ENCODE assay signal across 10 cellular contexts in genomic region chr21:33544451-33544850, GRCh38. TPM values are rescaled to one million over a fixed set of nuclear protein-coding genes. Genes with fewer than 3 reads are reported as not detected.
DNase-seq lines count a peak whose midpoint lies in the region; ATAC-seq, FAIRE-seq and TF ChIP-seq lines count a peak whose summit lies in the region.
"Had no signal": no experiment of that assay in that cellular context is flagged by ENCODE, and none has a peak within 500 bp of the region (broad histone marks: within the 10 kb centered on the region; RNA-seq: fewer than 3 reads in every experiment).

No MANE protein-coding gene starts in this region.

- ATAC-seq in pancreas (no peak), omental fat pad (ENCODE audit: low FRiP score) (no peak), GM21381 (IDR thresholded peaks at IDR 0.05; ENCODE audit: unreplicated experiment) (no peak)

- peak overlapping the region; percentile 92 to 100 (median 100) for H3K27ac Mint-ChIP-seq in CD8-positive, alpha-beta memory T cell
- peak overlapping the region; percentile 100 for H3K27ac Mint-ChIP-seq in endothelial cell (ENCODE audit: unreplicated experiment)

- H3K4me1 Mint-ChIP-seq in CD8-positive, alpha-beta memory T cell, result peaks cover 63 to 66% (median 63%) of the 10 kb centered on the region in 3 donors
- H3K4me1 Mint-ChIP-seq in endothelial cell (ENCODE audit: unreplicated experiment), result peaks cover 24% of the 10 kb centered on the region

- H4K20me1 ChIP-seq in OCI-LY7 (ENCODE audit: insufficient read depth, low read length), result peaks cover 30% of the 10 kb centered on the region

- 2 to 3% methylated on average over 5 of the region's 5 CpGs for WGBS in pancreas, 2 donors

- H3K9me3 ChIP-seq in CD8-positive, alpha-beta memory T cell (ENCODE audit: low read length), result no peaks in the 10 kb centered on the region
- H3K9me3 ChIP-seq in OCI-LY7 (ENCODE audit: low read length) (no peaks in the 10 kb centered on the region), pancreas (no peaks in the 10 kb centered on the region)

- H3K4me2 ChIP-seq in OCI-LY7 (ENCODE audit: low read length), result peak overlapping the region; percentile 92

- H3K4me1 ChIP-seq in CD8-positive, alpha-beta memory T cell (ENCODE audit: insufficient read depth, low read length), result peaks cover 39% of the 10 kb centered on the region
- H3K4me1 ChIP-seq in OCI-LY7 (ENCODE audit: insufficient read depth, low read length, poor library complexity, severe bottlenecking) (peaks cover 27% of the 10 kb centered on the region), pancreas (peaks cover 13 to 39% (median 20%) of the 10 kb centered on the region in 3 donors)

- TF ChIP-seq CTCF in OCI-LY7 (conservative IDR thresholded peaks at IDR 0.05; ENCODE audit: low read length) (no peak), endothelial cell (IDR thresholded peaks at IDR 0.05; ENCODE audit: unreplicated experiment) (no peak), pancreas (IDR thresholded peaks at IDR 0.05) (no peak), omental fat pad (IDR thresholded peaks at IDR 0.05) (no peak)

- peak overlapping the region; percentile 98 for H3K4me3 ChIP-seq in CD8-positive, alpha-beta memory T cell (ENCODE audit: low read length)
- peak overlapping the region; percentile 99 for H3K4me3 ChIP-seq in OCI-LY7 (ENCODE audit: low read depth, low read length, poor library complexity, severe bottlenecking)
- H3K4me3 ChIP-seq in pancreas, result peak overlapping the region in 3 of 4 donors; percentile 68 to 82 (median 79)

- no peak overlapping the region for H2AFZ ChIP-seq in OCI-LY7 (ENCODE audit: low read length)

- H3K9me2 ChIP-seq in OCI-LY7 (ENCODE audit: insufficient read depth, low read length), result no peaks in the 10 kb centered on the region

- H3K27me3 ChIP-seq in CD8-positive, alpha-beta memory T cell (ENCODE audit: insufficient read depth, low read length, poor library complexity, severe bottlenecking), result no peaks in the 10 kb centered on the region
- no peaks in the 10 kb centered on the region for H3K27me3 ChIP-seq in pancreas

- H3K27me3 Mint-ChIP-seq in CD8-positive, alpha-beta memory T cell, result peaks cover 0 to 2% of the 10 kb centered on the region in 2 donors
- H3K27me3 Mint-ChIP-seq in endothelial cell (ENCODE audit: unreplicated experiment), result peaks cover 21% of the 10 kb centered on the region

- H3K4me3 Mint-ChIP-seq in CD8-positive, alpha-beta memory T cell, result peak overlapping the region; percentile 93 to 100 (median 98)
- peak overlapping the region; percentile 99 for H3K4me3 Mint-ChIP-seq in endothelial cell (ENCODE audit: unreplicated experiment)

- DNase-seq in CD8-positive, alpha-beta memory T cell, result no peak
- DNase-seq in OCI-LY7 (ENCODE audit: low spot score) (no peak), endothelial cell (ENCODE audit: low spot score) (no peak), pancreas (no peak), omental fat pad (ENCODE audit: low spot score) (no peak), OCI-M2 (lab: John Stamatoyannopoulos, UW; ENCODE audit: unreplicated experiment) (no peak), NCI-H1417 (lab: John Stamatoyannopoulos, UW) (no peak)
- DNase-seq: central memory CD4-positive, alpha-beta T cell; NCI-H187 had no signal

- POLR2A ChIA-PET in CD8-positive, alpha-beta memory T cell (lab: Charles Lee), result interaction anchor here (1.1 to 5.3 kb wide), 4 partner anchors 13 to 65 kb away, joined by 3 to 56 read pairs (median 14); partner anchors contain the start of genes DONSON and TMEM50B
- POLR2A ChIA-PET in OCI-LY7 (lab: Charles Lee), result interaction anchor here (0.7 to 2.8 kb wide), 10 partner anchors 10 to 1271 kb away, joined by 3 to 14 read pairs (median 3); partner anchors contain the start of gene DONSON

- FAIRE-seq in pancreas (lab: Jason Lieb, UNC), result no peak

- no TSS peak for BruUV-seq in OCI-LY7 (replicated peaks; lab: Mats Ljungman, UMichigan)

- H3K79me2 ChIP-seq in OCI-LY7 (ENCODE audit: insufficient read depth, low read depth, low read length), result peaks cover 93% of the 10 kb centered on the region

- peaks cover 9% of the 10 kb centered on the region for H3K36me3 ChIP-seq in CD8-positive, alpha-beta memory T cell (ENCODE audit: insufficient read depth, low read length)
- H3K36me3 ChIP-seq in OCI-LY7 (ENCODE audit: insufficient read depth, low read length), result peaks cover 73% of the 10 kb centered on the region
- H3K36me3 ChIP-seq in pancreas, result peaks cover 0 to 16% (median 7%) of the 10 kb centered on the region in 3 donors

- CTCF ChIA-PET in CD8-positive, alpha-beta memory T cell (lab: Charles Lee), result interaction anchor here (1.1 to 2.6 kb wide), 3 partner anchors 61 to 65 kb away, joined by 3 to 13 read pairs (median 3); partner anchors contain the start of gene TMEM50B
- CTCF ChIA-PET in OCI-LY7 (lab: Charles Lee; ENCODE audit: unreplicated experiment), result no interaction called here

- H3K36me3 Mint-ChIP-seq in CD8-positive, alpha-beta memory T cell, result peaks cover 0 to 51% (median 8%) of the 10 kb centered on the region in 3 donors
- H3K36me3 Mint-ChIP-seq in endothelial cell (ENCODE audit: low read depth, unreplicated experiment), result peaks cover 24% of the 10 kb centered on the region

- no peaks in the 10 kb centered on the region for H3K9me3 Mint-ChIP-seq in CD8-positive, alpha-beta memory T cell
- H3K9me3 Mint-ChIP-seq in endothelial cell (ENCODE audit: unreplicated experiment), result no peaks in the 10 kb centered on the region

- intact Hi-C loops in OCI-LY7 (cut with micrococcal nuclease; ENCODE audit: unreplicated experiment), result loop anchor here (5.0 kb wide), 3 partner anchors 52 to 932 kb away; partner anchors contain the start of genes CFAP298 and DNAJC28
- intact Hi-C loops in pancreas (cut with DNase I), result no loop called here

- H3K27ac ChIP-seq in CD8-positive, alpha-beta memory T cell (ENCODE audit: low read depth, low read length), result peak overlapping the region; percentile 99
- H3K27ac ChIP-seq in OCI-LY7 (ENCODE audit: low read depth, low read length, poor library complexity, severe bottlenecking) (peak overlapping the region; percentile 95), pancreas (no peak overlapping the region)

RNA-seq across cellular contexts. Expression of gene SON, which starts 1.6 kb away (rescaled TPM):
- 100 to 1,000 TPM; 316 to 339 TPM for total RNA-seq in CD8-positive, alpha-beta memory T cell
- 715 TPM for polyA plus RNA-seq in CD8-positive, alpha-beta memory T cell
- 243 and 335 TPM in 2 replicates for total RNA-seq in OCI-LY7 (2014; rRNA removed; shearing (Covaris generic))
- total RNA-seq in OCI-LY7 (2022), result 337 and 352 TPM in 2 replicates
- total RNA-seq in endothelial cell (ENCODE audit: unreplicated experiment), result 311 TPM
- total RNA-seq in pancreas, result 100 to 1,000 TPM in 3 of 6 donors, 10 to 100 TPM in 3; 82.5 to 154 (median 102) TPM
- polyA plus RNA-seq in pancreas, result 100 to 1,000 TPM in 1 of 2 donors, 10 to 100 TPM in 1; 86.7 to 205 TPM
- total RNA-seq in omental fat pad, result 100 to 1,000 TPM; 244 to 508 (median 432) TPM

RNA-seq across cellular contexts. Expression of gene GART, which starts 2.5 kb away (rescaled TPM):
- 100 to 1,000 TPM; 194 to 196 TPM for total RNA-seq in CD8-positive, alpha-beta memory T cell
- polyA plus RNA-seq in CD8-positive, alpha-beta memory T cell, result 50.9 TPM
- total RNA-seq in OCI-LY7 (2014; rRNA removed; shearing (Covaris generic)), result 104 and 112 TPM in 2 replicates
- total RNA-seq in OCI-LY7 (2022), result 179 and 198 TPM in 2 replicates
- total RNA-seq in endothelial cell (ENCODE audit: unreplicated experiment), result 76.1 TPM
- total RNA-seq in pancreas, result 10 to 100 TPM; 20.6 to 37.9 (median 34.4) TPM
- 10 to 100 TPM; 10.3 to 17.8 TPM for polyA plus RNA-seq in pancreas
- 100 to 1,000 TPM; 102 to 208 (median 127) TPM for total RNA-seq in omental fat pad

RNA-seq across cellular contexts. Expression of gene DONSON, which starts 44.0 kb away (rescaled TPM):
- total RNA-seq in CD8-positive, alpha-beta memory T cell, result 10 to 100 TPM; 38.0 to 41.0 TPM
- 3.3 TPM for polyA plus RNA-seq in CD8-positive, alpha-beta memory T cell
- total RNA-seq in OCI-LY7 (2014; rRNA removed; shearing (Covaris generic)), result 35.8 and 48.4 TPM in 2 replicates
- total RNA-seq in OCI-LY7 (2022) (41.3 and 53.4 TPM in 2 replicates), endothelial cell (ENCODE audit: unreplicated experiment) (18.0 TPM), pancreas (1 to 10 TPM; 2.4 to 5.3 (median 3.0) TPM), omental fat pad (10 to 100 TPM in 2 of 4 donors, 1 to 10 TPM in 2; 5.0 to 15.3 (median 9.0) TPM)
- polyA plus RNA-seq in pancreas, result 10 to 100 TPM in 1 of 2 donors, 1 to 10 TPM in 1; 6.7 to 11.1 TPM

RNA-seq across cellular contexts. Expression of gene DNAJC28, which starts 52.9 kb away (rescaled TPM):
- total RNA-seq in CD8-positive, alpha-beta memory T cell, result under 1 TPM; 0.60 to 0.63 TPM
- 1.7 TPM for polyA plus RNA-seq in CD8-positive, alpha-beta memory T cell
- total RNA-seq in OCI-LY7 (2014; rRNA removed; shearing (Covaris generic)), result 0.44 and 1.3 TPM in 2 replicates
- 0.95 and 1.1 TPM in 2 replicates for total RNA-seq in OCI-LY7 (2022)
- total RNA-seq in endothelial cell (ENCODE audit: unreplicated experiment), result 3.3 TPM
- total RNA-seq in pancreas, result 1 to 10 TPM in 4 of 6 donors, under 1 TPM in 2; 0.73 to 2.0 (median 1.2) TPM
- polyA plus RNA-seq in pancreas, result 1 to 10 TPM; 1.1 to 1.6 TPM
- total RNA-seq in omental fat pad, result 1 to 10 TPM; 1.0 to 2.0 (median 1.3) TPM

Comparison
In these comparisons a context has a peak if more than half of its experiments do, and no peak if none do; other contexts are left out.
1. H3K27ac ChIP-seq: peak in CD8-positive, alpha-beta memory T cell (single experiment) and OCI-LY7 (single experiment); none in pancreas (0 of 4).
2. Peak in every context shown above with its lines, with median percentiles within 50 percentile points of each other: H3K4me3 ChIP-seq.